ENCODE assay signal across 11 cellular contexts in genomic region chr5:50717615-50718014, GRCh38. TPM values are rescaled to one million over a fixed set of nuclear protein-coding genes. Genes with fewer than 3 reads are reported as not detected.
DNase-seq lines count a peak whose midpoint lies in the region; ATAC-seq and TF ChIP-seq lines count a peak whose summit lies in the region.
"Had no signal": no experiment of that assay in that cellular context is flagged by ENCODE, and none has a peak within 500 bp of the region (broad histone marks: within the 10 kb centered on the region; RNA-seq: fewer than 3 reads in every experiment).

No MANE protein-coding gene starts in this region.

- H3K27ac Mint-ChIP-seq in progenitor cell of endocrine pancreas: no peak overlapping the region

- H3K36me3 ChIP-seq in neural cell (ENCODE audit: insufficient read depth, low read length): no peaks in the 10 kb centered on the region
- H3K36me3 ChIP-seq: suprapubic skin had no signal

- H4K20me1 ChIP-seq in neural cell (ENCODE audit: insufficient read depth): no peaks in the 10 kb centered on the region

- H3K27me3 ChIP-seq in neural cell (ENCODE audit: insufficient read depth, low read depth, low read length): no peaks in the 10 kb centered on the region
- H3K27me3 ChIP-seq: suprapubic skin had no signal

- H3K4me3 Mint-ChIP-seq in progenitor cell of endocrine pancreas (ENCODE audit: low read depth): no peak overlapping the region
- H3K4me3 Mint-ChIP-seq: GM23338 had no signal

- H3K79me2 ChIP-seq in neural cell (replicated peaks; ENCODE audit: insufficient read depth, low read length): no peaks in the 10 kb centered on the region

- no peak overlapping the region for H3K4me3 ChIP-seq in neural cell (ENCODE audit: low read length)
- H3K4me3 ChIP-seq: GM23338, suprapubic skin had no signal

- H3K27me3 Mint-ChIP-seq in progenitor cell of endocrine pancreas: no peaks in the 10 kb centered on the region

- no peaks in the 10 kb centered on the region for H3K36me3 Mint-ChIP-seq in progenitor cell of endocrine pancreas (ENCODE audit: insufficient read depth)

- peak overlapping the region; percentile 22 for H3K27ac ChIP-seq in neural cell (ENCODE audit: low read length)
- H3K27ac ChIP-seq: suprapubic skin had no signal

- TF ChIP-seq RAD21 in neural cell (conservative IDR thresholded peaks at IDR 0.05): no peak

- no peak overlapping the region for H3K4me2 ChIP-seq in neural cell (ENCODE audit: low read length)
- H3K4me2 ChIP-seq: GM23338 had no signal

- no peaks in the 10 kb centered on the region for H3K9me3 Mint-ChIP-seq in progenitor cell of endocrine pancreas (ENCODE audit: low read depth)
- H3K9me3 Mint-ChIP-seq: GM23338 had no signal

- TF ChIP-seq CTCF in neural cell (IDR thresholded peaks at IDR 0.05; ENCODE audit: poor library complexity, severe bottlenecking) (no peak), progenitor cell of endocrine pancreas (IDR thresholded peaks at IDR 0.05; ENCODE audit: unreplicated experiment) (no peak)

- peaks cover 12% of the 10 kb centered on the region for H3K4me1 Mint-ChIP-seq in progenitor cell of endocrine pancreas (ENCODE audit: low read depth)

- H3F3A ChIP-seq in neural cell (ENCODE audit: insufficient read depth, low read length, poor library complexity, severe bottlenecking): no peaks in the 10 kb centered on the region

- H2AFZ ChIP-seq in neural cell (ENCODE audit: low read depth, low read length): no peak overlapping the region
- H2AFZ ChIP-seq: GM23338 had no signal

- DNase-seq in OCI-M1 (lab: John Stamatoyannopoulos, UW) (peak; percentile 22), progenitor cell of endocrine pancreas (ENCODE audit: low spot score, unreplicated experiment) (no peak), NCI-H1436 treated with DMSO at 0.1 percent for 48 hours (lab: John Stamatoyannopoulos, UW) (no peak)
- DNase-seq: activated CD4-positive, alpha-beta T cell treated with anti-CD3 and anti-CD28 coated beads for 4 hours; mammary epithelial cell had no signal

- H3K9ac ChIP-seq in neural cell (ENCODE audit: low read length): no peak overlapping the region

- no peak for TF ChIP-seq EP300 in neural cell (conservative IDR thresholded peaks at IDR 0.05; ENCODE audit: poor library complexity, severe bottlenecking)

- peak; percentile 74 for ATAC-seq in GM19025 (IDR thresholded peaks at IDR 0.05; ENCODE audit: low read depth, unreplicated experiment)
- peak; percentile 86 for ATAC-seq in HG02938 (IDR thresholded peaks at IDR 0.05; ENCODE audit: unreplicated experiment)
- no peak for ATAC-seq in HG02884 (IDR thresholded peaks at IDR 0.05; ENCODE audit: unreplicated experiment)
- ATAC-seq: GM23338 had no signal

- no peaks in the 10 kb centered on the region for H3K9me2 ChIP-seq in neural cell (ENCODE audit: insufficient read depth, low read length)

- no peaks in the 10 kb centered on the region for H3K9me3 ChIP-seq in neural cell (ENCODE audit: low read length)
- H3K9me3 ChIP-seq: suprapubic skin had no signal

TF ChIP-seq in neural cell, 6 proteins besides CTCF, POLR2A, EP300 and RAD21:
- TF ChIP-seq EZH2 (IDR thresholded peaks at IDR 0.05; ENCODE audit: borderline replicate concordance, insufficient read depth, low read length, poor library complexity, severe bottlenecking) (no peak), REST (IDR thresholded peaks at IDR 0.05; ENCODE audit: borderline replicate concordance) (no peak), TAF1 (IDR thresholded peaks at IDR 0.05; ENCODE audit: low read depth) (no peak), SMC3 (conservative IDR thresholded peaks at IDR 0.05; ENCODE audit: poor library complexity) (no peak), MXI1 (conservative IDR thresholded peaks at IDR 0.05; ENCODE audit: poor library complexity, severe bottlenecking) (no peak), POLR2AphosphoS5 (IDR thresholded peaks at IDR 0.05) (no peak)
TF ChIP-seq in neural cell: peak in this region for 0.

RNA-seq across cellular contexts. Expression of gene PARP8, which starts 51.2 kb away (rescaled TPM):
- 29.9 and 58.0 TPM in 2 replicates for polyA plus RNA-seq in neural cell
- polyA minus RNA-seq in neural cell: 72.3 and 84.6 TPM in 2 replicates
- 24.1 and 26.7 TPM in 2 replicates for total RNA-seq in progenitor cell of endocrine pancreas
